In genomic region chr19:17339088-17339741, GRCh38 we compare ENCODE assay signal across 1 cellular context.
TF ChIP-seq lines count a peak whose summit lies in the region.

No MANE protein-coding gene starts in this region.

TF ChIP-seq in WTC11, 78 proteins besides CTCF, POLR2A, EP300 and RAD21 (continued from another document):
- TF ChIP-seq FOXP4 (CRISPR knock-in tag; IDR thresholded peaks at IDR 0.05) = no peak
